Comparison of ENCODE assay signal across 14 cellular contexts in genomic region chr2:43045866-43046265, GRCh38.
DNase-seq lines count a peak whose midpoint lies in the region; ATAC-seq and TF ChIP-seq lines count a peak whose summit lies in the region.
"Had no signal": no experiment of that assay in that cellular context is flagged by ENCODE, and none has a peak within 500 bp of the region (broad histone marks: within the 10 kb centered on the region; RNA-seq: fewer than 3 reads in every experiment).

No MANE protein-coding gene starts in this region.

- H3K27ac ChIP-seq in AG04450 (ENCODE audit: low read depth, low read length) = peak overlapping the region; percentile 57
- H3K27ac ChIP-seq in OCI-LY3 (ENCODE audit: low read length) = no peak overlapping the region
- peak overlapping the region; percentile 8 for H3K27ac ChIP-seq in ectodermal cell (ENCODE audit: insufficient read depth, low read depth, low read length, poor library complexity, severe bottlenecking)
- H3K27ac ChIP-seq in ovary = peak overlapping the region; percentile 7 to 24
- H3K27ac ChIP-seq in esophagus muscularis mucosa (replicated peaks in 1 of 4) = peak overlapping the region in 2 of 4 donors; percentile 20 to 22
- H3K27ac ChIP-seq in transverse colon = no peak overlapping the region

- peak overlapping the region; percentile 79; the same call in 1 of the 2 replicates for H2AFZ ChIP-seq in OCI-LY3 (ENCODE audit: low read depth, low read length)

- H3K36me3 Mint-ChIP-seq in WTC11 = no peaks in the 10 kb centered on the region

- H3K27ac Mint-ChIP-seq in WTC11 = no peak overlapping the region

- no peaks in the 10 kb centered on the region for H3K9me3 Mint-ChIP-seq in WTC11
- H3K9me3 Mint-ChIP-seq: naive thymus-derived CD4-positive, alpha-beta T cell had no signal

- POLR2A ChIA-PET in AG04450 (lab: Yijun Ruan, JAX) = no interaction called here
- POLR2A ChIA-PET in WTC11 (lab: Charles Lee) = interaction anchor here (0.5 kb wide), 1 partner anchor 65 kb away, joined by 3 read pairs; no protein-coding TSS in a partner anchor

- no peak overlapping the region for H3K4me2 ChIP-seq in OCI-LY3 (ENCODE audit: low read length)

- no peak for TF ChIP-seq POLR2A in ovary (IDR thresholded peaks at IDR 0.05)
- TF ChIP-seq POLR2A in esophagus muscularis mucosa (IDR thresholded peaks at IDR 0.05; ENCODE audit: low read depth) = no peak
- no peak for TF ChIP-seq POLR2A in transverse colon (IDR thresholded peaks at IDR 0.05)

- H3K27me3 Mint-ChIP-seq in WTC11 (ENCODE audit: low read depth) = no peaks in the 10 kb centered on the region

- no peak for TF ChIP-seq CTCF in AG04450 (IDR thresholded peaks at IDR 0.05; ENCODE audit: low read depth, low read length)
- TF ChIP-seq CTCF in OCI-LY3 (IDR thresholded peaks at IDR 0.05; ENCODE audit: low read depth, low read length) = no peak
- no peak for TF ChIP-seq CTCF in ovary (IDR thresholded peaks at IDR 0.05)
- TF ChIP-seq CTCF in WTC11 (IDR thresholded peaks at IDR 0.05) = no peak
- no peak for TF ChIP-seq CTCF in esophagus muscularis mucosa (IDR thresholded peaks at IDR 0.05)
- TF ChIP-seq CTCF in transverse colon (IDR thresholded peaks at IDR 0.05) = no peak

- TF ChIP-seq EP300 in ovary (IDR thresholded peaks at IDR 0.05) (no peak), esophagus muscularis mucosa (IDR thresholded peaks at IDR 0.05) (no peak), transverse colon (IDR thresholded peaks at IDR 0.05; ENCODE audit: low read depth) (no peak)

- intact Hi-C loops in ovary (cut with DNase I) = no loop called here
- intact Hi-C loops in esophagus muscularis mucosa (cut with DNase I) = no loop called here
- intact Hi-C loops in transverse colon (cut with DNase I; ENCODE audit: low total_unique reads) = no loop called here

- no peaks in the 10 kb centered on the region for H4K20me1 ChIP-seq in OCI-LY3 (ENCODE audit: insufficient read depth, low read length)

- CTCF ChIA-PET in AG04450 (lab: Charles Lee) = no interaction called here
- CTCF ChIA-PET in WTC11 (lab: Charles Lee) = interaction anchor here (0.6 kb wide), 1 partner anchor 863 kb away, joined by 5 read pairs; no protein-coding TSS in a partner anchor

- no peak overlapping the region for H3K4me3 Mint-ChIP-seq in WTC11

- H3K79me2 ChIP-seq in OCI-LY3 (ENCODE audit: low read length) = no peaks in the 10 kb centered on the region

- H3K9me3 ChIP-seq in AG04450 (ENCODE audit: control insufficient read depth, insufficient read depth, low read length) (no peaks in the 10 kb centered on the region), OCI-LY3 (ENCODE audit: insufficient read depth, low read length) (no peaks in the 10 kb centered on the region), ectodermal cell (ENCODE audit: control insufficient read depth, low read length) (no peaks in the 10 kb centered on the region), ovary (no peaks in the 10 kb centered on the region), esophagus muscularis mucosa (no peaks in the 10 kb centered on the region), transverse colon (no peaks in the 10 kb centered on the region)
- H3K9me3 ChIP-seq: stomach had no signal

- in situ Hi-C loops in transverse colon (cut with MboI; ENCODE audit: low pct_ligation_motif_present in 1 of 4, low pct_unique_long_range_greater_than_20kb in 1 of 4, low sequenced_read_pairs in 3 of 4) = no loop called here

- H3K27me3 ChIP-seq in AG04450 (ENCODE audit: control insufficient read depth, insufficient read depth, low read length) (no peaks in the 10 kb centered on the region), OCI-LY3 (ENCODE audit: low read depth, low read length) (no peaks in the 10 kb centered on the region), ectodermal cell (ENCODE audit: control insufficient read depth, insufficient read depth, low read length, poor library complexity, severe bottlenecking) (no peaks in the 10 kb centered on the region), ovary (no peaks in the 10 kb centered on the region), esophagus muscularis mucosa (no peaks in the 10 kb centered on the region), transverse colon (no peaks in the 10 kb centered on the region)
- H3K27me3 ChIP-seq: stomach had no signal

- H3K4me3 ChIP-seq in AG04450 (ENCODE audit: low read depth, low read length) (no peak overlapping the region), OCI-LY3 (ENCODE audit: low read length) (no peak overlapping the region), ectodermal cell (ENCODE audit: insufficient read depth, low read depth, low read length) (no peak overlapping the region), ovary (no peak overlapping the region), esophagus muscularis mucosa (no peak overlapping the region), transverse colon (no peak overlapping the region)
- H3K4me3 ChIP-seq: stomach had no signal

- no peaks in the 10 kb centered on the region for H3K36me3 ChIP-seq in OCI-LY3 (replicated peaks; ENCODE audit: low read depth, low read length)
- no peaks in the 10 kb centered on the region for H3K36me3 ChIP-seq in ectodermal cell (ENCODE audit: control insufficient read depth, insufficient read depth, low read length)
- no peaks in the 10 kb centered on the region for H3K36me3 ChIP-seq in ovary
- no peaks in the 10 kb centered on the region for H3K36me3 ChIP-seq in esophagus muscularis mucosa
- no peaks in the 10 kb centered on the region for H3K36me3 ChIP-seq in transverse colon
- H3K36me3 ChIP-seq: stomach had no signal

- no peak for ATAC-seq in WTC11

- no peak for DNase-seq in AG04450 (ENCODE audit: low read depth, low spot score)
- no peak for DNase-seq in ovary
- no peak for DNase-seq in WTC11 (ENCODE audit: low spot score)
- no peak for DNase-seq in esophagus muscularis mucosa (ENCODE audit: extremely low spot score)
- no peak for DNase-seq in transverse colon
- no peak for DNase-seq in NCI-H748 treated with DMSO at 0.1 percent for 48 hours (lab: John Stamatoyannopoulos, UW)
- DNase-seq: activated CD8-positive, alpha-beta memory T cell treated with anti-CD3 and anti-CD28 coated beads, Interleukin-2, amount 50 U/mL, for 4 hours; activated naive CD4-positive, alpha-beta T cell; effector CD4-positive, alpha-beta T cell; naive thymus-derived CD4-positive, alpha-beta T cell; SIG-M5; stomach had no signal

- WGBS in ectodermal cell, 2 experiments = 82 to 96% methylated on average over 3 of the region's 3 CpGs
- 70 to 82% (median 75%) methylated on average over 3 of the region's 3 CpGs for WGBS in ovary, 3 donors
- 84% methylated on average over 3 of the region's 3 CpGs for WGBS in esophagus muscularis mucosa
- WGBS in transverse colon (ENCODE audit: low coverage in 1 of 2), 2 donors = 63 to 81% methylated on average over 3 of the region's 3 CpGs

- H3K9ac ChIP-seq in OCI-LY3 (ENCODE audit: low read length) = no peak overlapping the region

- H3K4me1 Mint-ChIP-seq in WTC11 = peaks cover 30% of the 10 kb centered on the region

- H3K4me1 ChIP-seq in OCI-LY3 (ENCODE audit: low read length) (peaks cover 15% of the 10 kb centered on the region), ectodermal cell (ENCODE audit: control insufficient read depth, insufficient read depth, low read length) (peaks cover 41% of the 10 kb centered on the region), ovary (ENCODE audit: insufficient read depth) (peaks cover 34% of the 10 kb centered on the region), esophagus muscularis mucosa (peaks cover 18 to 39% (median 31%) of the 10 kb centered on the region in 4 donors), transverse colon (peaks cover 0 to 21% (median 11%) of the 10 kb centered on the region in 4 donors)

TF ChIP-seq in WTC11, 78 proteins besides CTCF, POLR2A, EP300 and RAD21:
- TF ChIP-seq GRHL2 (CRISPR knock-in tag; IDR thresholded peaks at IDR 0.05; ENCODE audit: insufficient replicate concordance, severe bottlenecking) (no peak), ZNF396 (CRISPR knock-in tag; IDR thresholded peaks at IDR 0.05; ENCODE audit: borderline replicate concordance) (no peak), ZMAT4 (CRISPR knock-in tag; IDR thresholded peaks at IDR 0.05) (no peak), KAT7 (CRISPR knock-in tag; IDR thresholded peaks at IDR 0.05; ENCODE audit: borderline replicate concordance) (no peak), NR3C1 (CRISPR knock-in tag; conservative IDR thresholded peaks at IDR 0.05; ENCODE audit: low read depth) (no peak), MLX (CRISPR knock-in tag; IDR thresholded peaks at IDR 0.05) (no peak), TP53 (CRISPR knock-in tag; IDR thresholded peaks at IDR 0.05) (no peak), NFATC4 (CRISPR knock-in tag; IDR thresholded peaks at IDR 0.05) (no peak), ZNF219 (CRISPR knock-in tag; IDR thresholded peaks at IDR 0.05; ENCODE audit: borderline replicate concordance) (no peak), FOXP4 (CRISPR knock-in tag; IDR thresholded peaks at IDR 0.05) (no peak)

Comparison
In these comparisons a context has a peak if more than half of its experiments do, and no peak if none do; other contexts are left out.
1. H3K27ac ChIP-seq: peak in AG04450 (single experiment), ectodermal cell (single experiment) and ovary (2 of 2); none in OCI-LY3 (single experiment) and transverse colon (0 of 4).